ENCODE assay signal across 10 cellular contexts in the genomic region with DNA sequence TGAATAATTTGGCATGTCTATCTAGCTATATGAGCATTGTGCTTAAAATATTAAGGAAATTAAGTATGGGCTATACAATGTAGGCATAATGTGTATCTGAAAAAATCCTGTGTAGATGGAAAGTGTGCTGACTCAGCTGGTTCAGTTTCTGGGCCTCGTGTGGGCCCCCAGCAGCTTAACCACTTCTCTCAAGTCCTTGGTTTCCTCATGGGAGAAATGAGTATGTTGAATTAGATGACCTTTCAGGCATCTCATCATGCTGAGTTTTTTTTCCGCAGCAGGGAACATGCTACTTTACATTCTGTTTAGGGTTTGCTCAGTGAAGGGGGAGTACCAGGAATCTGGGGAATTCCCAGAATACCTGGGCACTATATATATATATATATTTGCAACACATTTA. TPM values are rescaled to one million over a fixed set of nuclear protein-coding genes. Genes with fewer than 3 reads are reported as not detected.
DNase-seq lines count a peak whose midpoint lies in the region; ATAC-seq and TF ChIP-seq lines count a peak whose summit lies in the region.
"Had no signal": no experiment of that assay in that cellular context is flagged by ENCODE, and none has a peak within 500 bp of the region (broad histone marks: within the 10 kb centered on the region; RNA-seq: fewer than 3 reads in every experiment).

No MANE protein-coding gene starts in this region.

- peak in 1 of 3 donors; percentile 69 for DNase-seq in CD4-positive, CD25-positive, alpha-beta regulatory T cell
- DNase-seq in activated T-helper 9 cell treated with anti-CD3 and anti-CD28 coated beads, Interleukin-2, amount 50 U/mL, for 16 hours (ENCODE audit: low read depth) = peak; percentile 54
- no peak for DNase-seq in dermis blood vessel endothelial cell
- DNase-seq in caudate nucleus (lab: John Stamatoyannopoulos, UW) = no peak
- no peak for DNase-seq in upper lobe of right lung
- DNase-seq: DMS 273 treated with DMSO at 0.1 percent for 48 hours had no signal

- no peaks in the 10 kb centered on the region for H3K9me3 ChIP-seq in CD4-positive, CD25-positive, alpha-beta regulatory T cell (ENCODE audit: control insufficient read depth in 2 of 2, low read length in 2 of 2)
- no peaks in the 10 kb centered on the region for H3K9me3 ChIP-seq in upper lobe of right lung

- H3K4me1 ChIP-seq in CD4-positive, CD25-positive, alpha-beta regulatory T cell (ENCODE audit: control insufficient read depth, insufficient read depth, low read length, poor library complexity, severe bottlenecking) = peaks cover 99% of the 10 kb centered on the region
- H3K4me1 ChIP-seq in upper lobe of right lung = no peaks in the 10 kb centered on the region

- H3K4me3 ChIP-seq in CD4-positive, CD25-positive, alpha-beta regulatory T cell (ENCODE audit: low read depth, low read length) = peak overlapping the region; percentile 83
- no peak overlapping the region for H3K4me3 ChIP-seq in upper lobe of right lung

- peaks cover 63 to 97% (median 78%) of the 10 kb centered on the region in 4 donors for H3K4me1 Mint-ChIP-seq in CD4-positive, CD25-positive, alpha-beta regulatory T cell

- H3K27ac ChIP-seq in CD4-positive, CD25-positive, alpha-beta regulatory T cell (ENCODE audit: insufficient read depth, low read length, poor library complexity, severe bottlenecking) = peak overlapping the region; percentile 100
- H3K27ac ChIP-seq in caudate nucleus (ENCODE audit: low read depth, low read length) (no peak overlapping the region), upper lobe of right lung (no peak overlapping the region)

- ATAC-seq in CD4-positive, CD25-positive, alpha-beta regulatory T cell (ENCODE audit: low read depth in 2 of 2) = no peak
- ATAC-seq in GM19395 (IDR thresholded peaks at IDR 0.05; ENCODE audit: unreplicated experiment) (peak; percentile 65), HG03432 (IDR thresholded peaks at IDR 0.05; ENCODE audit: unreplicated experiment) (peak; percentile 64), GM19397 (IDR thresholded peaks at IDR 0.05; ENCODE audit: unreplicated experiment) (no peak), upper lobe of right lung (no peak)

- no peaks in the 10 kb centered on the region for H3K27me3 ChIP-seq in CD4-positive, CD25-positive, alpha-beta regulatory T cell (ENCODE audit: control insufficient read depth, insufficient read depth, low read length)
- no peaks in the 10 kb centered on the region for H3K27me3 ChIP-seq in upper lobe of right lung

- no peak for TF ChIP-seq CTCF in upper lobe of right lung (IDR thresholded peaks at IDR 0.05)

- peaks cover 62% of the 10 kb centered on the region for H3K36me3 Mint-ChIP-seq in CD4-positive, CD25-positive, alpha-beta regulatory T cell

- H3K27ac Mint-ChIP-seq in CD4-positive, CD25-positive, alpha-beta regulatory T cell = peak overlapping the region; percentile 91 to 99 (median 97)

- no peaks in the 10 kb centered on the region for H3K27me3 Mint-ChIP-seq in CD4-positive, CD25-positive, alpha-beta regulatory T cell

- H3K9me3 Mint-ChIP-seq in CD4-positive, CD25-positive, alpha-beta regulatory T cell = peaks cover 0 to 1% (median 0%) of the 10 kb centered on the region in 7 donors

- H3K36me3 ChIP-seq in CD4-positive, CD25-positive, alpha-beta regulatory T cell (ENCODE audit: control insufficient read depth, insufficient read depth, low read length) = peaks cover 31% of the 10 kb centered on the region
- H3K36me3 ChIP-seq in upper lobe of right lung = no peaks in the 10 kb centered on the region

- intact Hi-C loops in upper lobe of right lung (cut with DNase I) = no loop called here

- peak overlapping the region; percentile 79 to 88 (median 86) for H3K4me3 Mint-ChIP-seq in CD4-positive, CD25-positive, alpha-beta regulatory T cell

RNA-seq across cellular contexts. Expression of gene RHOH, which starts 30.5 kb away (rescaled TPM):
- 645 TPM for total RNA-seq in CD4-positive, CD25-positive, alpha-beta regulatory T cell
- polyA plus RNA-seq in CD4-positive, CD25-positive, alpha-beta regulatory T cell = 100 to 1,000 TPM; 360 to 479 (median 397) TPM
- total RNA-seq in dermis blood vessel endothelial cell = 0.17 and 0.65 TPM in 2 replicates
- total RNA-seq in upper lobe of right lung = 8.8 TPM
- polyA plus RNA-seq: neural cell had no signal

Comparison
In these comparisons a context has a peak if more than half of its experiments do, and no peak if none do; other contexts are left out.
1. ATAC-seq: peak in GM19395 (single experiment) and HG03432 (single experiment); none in CD4-positive, CD25-positive, alpha-beta regulatory T cell (0 of 2), GM19397 (single experiment) and upper lobe of right lung (single experiment).
2. RNA of gene RHOH, which starts 30.5 kb away (total RNA-seq): 645 TPM in CD4-positive, CD25-positive, alpha-beta regulatory T cell (single experiment); 8.8 TPM in upper lobe of right lung (single experiment) and 0.17 to 0.65 TPM in dermis blood vessel endothelial cell; every median in the first group is over 10 times any median in the second.